In the genomic region with DNA sequence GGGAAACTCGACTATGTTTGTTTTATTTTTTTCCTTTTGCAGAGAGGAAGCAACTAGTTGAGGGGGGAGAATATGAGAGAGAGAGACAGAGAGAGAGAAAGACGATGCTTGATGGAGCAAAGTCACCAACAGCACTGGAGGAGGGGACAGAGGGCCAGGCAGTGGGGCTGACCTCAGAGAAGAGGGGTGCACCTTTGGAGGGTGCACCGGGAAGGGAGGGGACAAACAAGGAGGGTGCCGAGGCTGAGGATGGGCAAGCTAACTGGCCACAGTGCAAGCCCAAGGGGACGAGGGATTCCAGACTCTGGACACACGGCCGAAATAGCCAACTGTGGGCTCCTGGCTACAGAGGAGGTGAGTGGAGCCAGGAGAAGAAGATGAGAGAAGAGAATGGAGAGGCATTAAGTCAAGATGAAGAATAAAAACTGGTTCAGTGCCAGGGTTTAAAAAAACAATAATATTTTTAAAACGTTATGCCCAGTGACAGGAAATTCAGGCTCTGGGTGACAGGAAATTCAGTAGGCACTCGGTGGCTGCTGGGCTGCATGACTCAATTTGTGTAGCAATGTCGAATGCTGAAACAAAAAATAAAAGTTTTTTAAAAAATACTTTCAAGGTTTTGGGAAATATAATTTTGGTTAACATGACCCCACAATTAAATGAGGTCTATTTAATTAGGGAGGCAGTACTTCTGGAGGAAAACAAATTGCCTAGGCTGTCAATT, we compare ENCODE assay signal across 8 cellular contexts. TPM values are rescaled to one million over a fixed set of nuclear protein-coding genes. Genes with fewer than 3 reads are reported as not detected.
DNase-seq lines count a peak whose midpoint lies in the region; ATAC-seq lines count a peak whose summit lies in the region.

No MANE protein-coding gene starts in this region.

- H3K36me3 ChIP-seq in mesenchymal stem cell (ENCODE audit: control insufficient read depth in 1 of 2, insufficient read depth in 2 of 2, low read depth in 1 of 2, low read length in 2 of 2) = no peaks in the 10 kb centered on the region
- no peaks in the 10 kb centered on the region for H3K36me3 ChIP-seq in aorta (ENCODE audit: control insufficient read depth in 1 of 2, insufficient read depth in 2 of 2, low read length in 1 of 2)

- H2AK5ac ChIP-seq in mesenchymal stem cell (ENCODE audit: low read length, severe bottlenecking) = no peak overlapping the region

- H3K18ac ChIP-seq in mesenchymal stem cell (ENCODE audit: low read depth in 1 of 2, low read length in 2 of 2) = no peak overlapping the region

- H3K4me3 ChIP-seq in mesenchymal stem cell (ENCODE audit: insufficient read depth in 1 of 2, low read depth in 1 of 2, low read length in 2 of 2) (peak overlapping the region in 1 of 2 experiments; percentile 81), aorta (ENCODE audit: low read length in 2 of 2) (peak overlapping the region; percentile 0 to 71)

- H3K23ac ChIP-seq in mesenchymal stem cell (ENCODE audit: low read length in 2 of 2) = no peak overlapping the region

- no peak overlapping the region for H2BK120ac ChIP-seq in mesenchymal stem cell (ENCODE audit: low read depth, low read length)

- no peaks in the 10 kb centered on the region for H3K9me3 ChIP-seq in mesenchymal stem cell (ENCODE audit: control insufficient read depth, low read length)
- H3K9me3 ChIP-seq in aorta (ENCODE audit: control insufficient read depth, low read length) = no peaks in the 10 kb centered on the region

- peak overlapping the region; percentile 1 for H4K8ac ChIP-seq in mesenchymal stem cell (ENCODE audit: low read length)

- no peak overlapping the region for H2BK12ac ChIP-seq in mesenchymal stem cell (ENCODE audit: low read length in 2 of 2)

- H4K91ac ChIP-seq in mesenchymal stem cell (ENCODE audit: low read length) = no peak overlapping the region

- no peak overlapping the region for H2BK5ac ChIP-seq in mesenchymal stem cell (ENCODE audit: low read depth, low read length, poor library complexity, severe bottlenecking)

- H3K79me1 ChIP-seq in mesenchymal stem cell (replicated peaks; ENCODE audit: low read length, poor library complexity, severe bottlenecking) = no peaks in the 10 kb centered on the region

- DNase-seq in Right ventricle myocardium inferior (ENCODE audit: missing footprints) (peak; percentile 70), cardiac septum (ENCODE audit: low spot score) (no peak), mesenchymal stem cell (no peak), aorta (peak in 1 of 2 donors; percentile 71), KG1 (lab: John Stamatoyannopoulos, UW) (no peak), NCI-H187 treated with DMSO at 0.1 percent for 48 hours (lab: John Stamatoyannopoulos, UW) (no peak)

- no peak overlapping the region for H3K14ac ChIP-seq in mesenchymal stem cell (ENCODE audit: low read length in 2 of 2)

- H3K4me2 ChIP-seq in mesenchymal stem cell (ENCODE audit: low read length, poor library complexity, severe bottlenecking) = no peak overlapping the region

- H2AFZ ChIP-seq in mesenchymal stem cell (ENCODE audit: low read depth, low read length) = no peak overlapping the region

- WGBS in adipose tissue, 3 donors = 21 to 61% (median 28%) methylated on average over 10 of the region's 10 CpGs
- 82% methylated on average over 9 of the region's 10 CpGs for WGBS in mesenchymal stem cell
- WGBS in aorta, 2 donors = 14 to 15% methylated on average over 10 of the region's 10 CpGs

- intact Hi-C loops in Right ventricle myocardium inferior (cut with DNase I) (no loop called here), cardiac septum (cut with DNase I) (loop anchor here (2.0 kb wide), 1 partner anchor 15 kb away; no protein-coding TSS in a partner anchor), aorta (cut with DNase I) (no loop called here)

- H3K4me1 ChIP-seq in mesenchymal stem cell (ENCODE audit: control insufficient read depth, insufficient read depth, low read depth, low read length) (peaks cover 3% of the 10 kb centered on the region), aorta (ENCODE audit: control insufficient read depth in 1 of 2, insufficient read depth in 2 of 2, low read length in 2 of 2) (peaks cover 0 to 7% of the 10 kb centered on the region in 2 donors)

- ATAC-seq in Right ventricle myocardium inferior = peak; percentile 9
- ATAC-seq in aorta (ENCODE audit: low FRiP score) = peak; percentile 24
- ATAC-seq in HG03175 (IDR thresholded peaks at IDR 0.05; ENCODE audit: unreplicated experiment) = no peak

- no peaks in the 10 kb centered on the region for H3K27me3 ChIP-seq in mesenchymal stem cell (ENCODE audit: control insufficient read depth in 1 of 2, insufficient read depth in 1 of 2, low read length in 2 of 2)
- H3K27me3 ChIP-seq in aorta (ENCODE audit: control insufficient read depth in 1 of 2, insufficient read depth in 2 of 2, low read length in 1 of 2) = no peaks in the 10 kb centered on the region

- H3K27ac ChIP-seq in adipose tissue (ENCODE audit: low read depth, low read length) (peak overlapping the region; percentile 17), mesenchymal stem cell (ENCODE audit: low read length, poor library complexity, severe bottlenecking) (no peak overlapping the region), aorta (ENCODE audit: low read depth in 1 of 2, low read length in 2 of 2) (peak overlapping the region in 1 of 2 donors; percentile 43)

- peak overlapping the region; percentile 91 for H3K9ac ChIP-seq in mesenchymal stem cell (ENCODE audit: low read length)

- H3K4ac ChIP-seq in mesenchymal stem cell (ENCODE audit: low read depth in 1 of 2, low read length in 2 of 2) = no peak overlapping the region

- H2BK15ac ChIP-seq in mesenchymal stem cell (ENCODE audit: low read depth, poor library complexity, severe bottlenecking) = no peak overlapping the region

RNA-seq across cellular contexts. Expression of a gene that starts 13.3 kb away (rescaled TPM):
- total RNA-seq in Right ventricle myocardium inferior (111 TPM), cardiac septum (119 TPM), aorta (10 to 100 TPM; 38.5 to 44.7 TPM)
- polyA plus RNA-seq in adipose tissue (100 to 1,000 TPM in 2 of 3 donors, 10 to 100 TPM in 1; 28.6 to 212 (median 201) TPM), aorta (100 to 1,000 TPM in 1 of 2 donors, 10 to 100 TPM in 1; 68.6 to 161 TPM)
- polyA plus RNA-seq in mesenchymal stem cell (2013, experiment 1 of 2) = 137 TPM
- polyA plus RNA-seq in mesenchymal stem cell (2013, experiment 2 of 2) = 143 TPM
